ENCODE assay signal across 8 cellular contexts in genomic region chr17:50866261-50866949, GRCh38. TPM values are rescaled to one million over a fixed set of nuclear protein-coding genes. Genes with fewer than 3 reads are reported as not detected.
DNase-seq lines count a peak whose midpoint lies in the region; ATAC-seq and TF ChIP-seq lines count a peak whose summit lies in the region.

A gene with protein sequence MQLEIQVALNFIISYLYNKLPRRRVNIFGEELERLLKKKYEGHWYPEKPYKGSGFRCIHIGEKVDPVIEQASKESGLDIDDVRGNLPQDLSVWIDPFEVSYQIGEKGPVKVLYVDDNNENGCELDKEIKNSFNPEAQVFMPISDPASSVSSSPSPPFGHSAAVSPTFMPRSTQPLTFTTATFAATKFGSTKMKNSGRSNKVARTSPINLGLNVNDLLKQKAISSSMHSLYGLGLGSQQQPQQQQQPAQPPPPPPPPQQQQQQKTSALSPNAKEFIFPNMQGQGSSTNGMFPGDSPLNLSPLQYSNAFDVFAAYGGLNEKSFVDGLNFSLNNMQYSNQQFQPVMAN (minus strand): TSS chr17:50866354. CDS start chr17:50864017, 2,337 bp downstream.

- peaks cover 15 to 26% (median 20%) of the 10 kb centered on the region in 11 experiments; a peak in 21 of 22 replicates for H3K36me3 ChIP-seq in BLaER1 treated with 17β-estradiol and CSF1 and Interleukin-3, amounts not matched to agents 10 nM and 100 nM
- H3K36me3 ChIP-seq in colonic mucosa = no peaks in the 10 kb centered on the region

- peak; percentile 61 for ATAC-seq in GM19328 (IDR thresholded peaks at IDR 0.05; ENCODE audit: unreplicated experiment)
- peak; percentile 48 for ATAC-seq in HG03469 (IDR thresholded peaks at IDR 0.05; ENCODE audit: unreplicated experiment)
- peak; percentile 71 for ATAC-seq in left lobe of liver

- H3K27me3 Mint-ChIP-seq in activated CD4-positive, alpha-beta T cell treated with anti-CD3 and anti-CD28 coated beads, Interleukin-2, amount 10 ng/mL, durations not matched to agents 24 days and 14 days = no peaks in the 10 kb centered on the region

- peaks cover 48% of the 10 kb centered on the region for H3K4me1 Mint-ChIP-seq in activated CD4-positive, alpha-beta T cell treated with anti-CD3 and anti-CD28 coated beads, Interleukin-2, amount 10 ng/mL, durations not matched to agents 24 days and 14 days

- no peaks in the 10 kb centered on the region for H3K9me3 Mint-ChIP-seq in activated CD4-positive, alpha-beta T cell treated with anti-CD3 and anti-CD28 coated beads, Interleukin-2, amount 10 ng/mL, durations not matched to agents 24 days and 14 days

- no peaks in the 10 kb centered on the region for H3K9me3 ChIP-seq in BLaER1 treated with 17β-estradiol and CSF1 and Interleukin-3, amounts not matched to agents 10 nM and 100 nM (replicated peaks in 1 of 11)
- H3K9me3 ChIP-seq in colonic mucosa = no peaks in the 10 kb centered on the region

- TF ChIP-seq CTCF in colonic mucosa (IDR thresholded peaks at IDR 0.05) = no peak

- H3K4me1 ChIP-seq in BLaER1 treated with 17β-estradiol and CSF1 and Interleukin-3, amounts not matched to agents 10 nM and 100 nM = peaks cover 42 to 58% (median 50%) of the 10 kb centered on the region in 10 experiments
- no peaks in the 10 kb centered on the region for H3K4me1 ChIP-seq in colonic mucosa

- H3K27ac ChIP-seq in BLaER1 treated with 17β-estradiol and CSF1 and Interleukin-3, amounts not matched to agents 10 nM and 100 nM = peak within 1 kb of the TSS; percentile 87 to 98 (median 94)
- peak within 1 kb of the TSS; percentile 100 for H3K27ac ChIP-seq in colonic mucosa

- peak within 1 kb of the TSS; percentile 96 for H3K27ac Mint-ChIP-seq in activated CD4-positive, alpha-beta T cell treated with anti-CD3 and anti-CD28 coated beads, Interleukin-2, amount 10 ng/mL, durations not matched to agents 24 days and 14 days

- H3K36me3 Mint-ChIP-seq in activated CD4-positive, alpha-beta T cell treated with anti-CD3 and anti-CD28 coated beads, Interleukin-2, amount 10 ng/mL, durations not matched to agents 24 days and 14 days (ENCODE audit: low read depth) = peaks cover 17% of the 10 kb centered on the region

- H4K20me1 ChIP-seq in BLaER1 treated with 17β-estradiol and CSF1 and Interleukin-3, amounts not matched to agents 10 nM and 100 nM = peaks cover 30 to 45% (median 38%) of the 10 kb centered on the region in 11 experiments

- DNase-seq in NCI-H526 treated with DMSO at 0.1 percent for 48 hours (lab: John Stamatoyannopoulos, UW) (peak; percentile 96), colonic mucosa (peak; percentile 99), left lobe of liver (ENCODE audit: low spot score) (peak; percentile 100)
- DNase-seq in activated CD4-positive, alpha-beta T cell treated with anti-CD3 and anti-CD28 coated beads, Interleukin-2, amount 10 ng/mL, durations not matched to agents 24 days and 14 days = peak; percentile 98
- peak; percentile 97 for DNase-seq in stimulated activated CD4-positive, alpha-beta T cell treated with anti-CD3 and anti-CD28 coated beads, Interleukin-2, amount 100 ng/mL, for 24 hours

- peak within 1 kb of the TSS; percentile 87 to 97 (median 91) for H3K4me2 ChIP-seq in BLaER1 treated with 17β-estradiol and CSF1 and Interleukin-3, amounts not matched to agents 10 nM and 100 nM

- peak within 1 kb of the TSS; percentile 97 for H3K4me3 Mint-ChIP-seq in activated CD4-positive, alpha-beta T cell treated with anti-CD3 and anti-CD28 coated beads, Interleukin-2, amount 10 ng/mL, durations not matched to agents 24 days and 14 days

- H3K27me3 ChIP-seq in BLaER1 treated with 17β-estradiol and CSF1 and Interleukin-3, amounts not matched to agents 10 nM and 100 nM = no peaks in the 10 kb centered on the region
- H3K27me3 ChIP-seq in colonic mucosa = no peaks in the 10 kb centered on the region

- intact Hi-C loops in activated CD4-positive, alpha-beta T cell treated with anti-CD3 and anti-CD28 coated beads, Interleukin-2, amount 10 ng/mL, durations not matched to agents 24 days and 14 days (cut with micrococcal nuclease) = loop anchor here (1.0 to 5.0 kb wide), 9 partner anchors 36 to 1189 kb away; partner anchors contain the start of genes CACNA1G, LUC7L3, NME1 and NME2
- intact Hi-C loops in colonic mucosa (cut with DNase I) = no loop called here

- peak within 1 kb of the TSS; percentile 89 to 99 (median 96) for H3K9ac ChIP-seq in BLaER1 treated with 17β-estradiol and CSF1 and Interleukin-3, amounts not matched to agents 10 nM and 100 nM
- peak within 1 kb of the TSS; percentile 99 to 100 for H3K9ac ChIP-seq in colonic mucosa (ENCODE audit: low read depth in 2 of 2, low read length in 2 of 2)

- H3K4me3 ChIP-seq in BLaER1 treated with 17β-estradiol and CSF1 and Interleukin-3, amounts not matched to agents 10 nM and 100 nM = peak within 1 kb of the TSS; percentile 91 to 100 (median 96)
- H3K4me3 ChIP-seq in colonic mucosa = peak within 1 kb of the TSS; percentile 78

RNA-seq across cellular contexts. Expression of the gene that starts here (rescaled TPM):
- 29.0 and 30.1 TPM in 2 replicates for total RNA-seq in activated CD4-positive, alpha-beta T cell treated with anti-CD3 and anti-CD28 coated beads, Interleukin-2, amount 10 ng/mL, durations not matched to agents 24 days and 14 days
- 100 to 1,000 TPM; 116 to 169 TPM for total RNA-seq in colonic mucosa
- 209 TPM for total RNA-seq in left lobe of liver

Comparison
In these comparisons a context has a peak if more than half of its experiments do, and no peak if none do; other contexts are left out.
1. Peak in every context shown above with its lines: DNase-seq, ATAC-seq, H3K4me3 ChIP-seq and H3K27ac ChIP-seq.